ENCODE assay signal across 7 cellular contexts in genomic region chr4:10403633-10404445, GRCh38. TPM values are rescaled to one million over a fixed set of nuclear protein-coding genes. Genes with fewer than 3 reads are reported as not detected.
DNase-seq lines count a peak whose midpoint lies in the region; ATAC-seq and TF ChIP-seq lines count a peak whose summit lies in the region.

No MANE protein-coding gene starts in this region.

- H3K4me3 ChIP-seq in suprapubic skin (no peak overlapping the region), ovary (no peak overlapping the region)

- TF ChIP-seq CTCF in VCaP (conservative IDR thresholded peaks at IDR 0.05) (peak; percentile 71), suprapubic skin (IDR thresholded peaks at IDR 0.05) (peak; percentile 29 to 30), ovary (IDR thresholded peaks at IDR 0.05) (peak in 1 of 3 donors; percentile 16)

- no peak overlapping the region for H3K27ac ChIP-seq in VCaP
- H3K27ac ChIP-seq in suprapubic skin = no peak overlapping the region
- no peak overlapping the region for H3K27ac ChIP-seq in ovary

- H3K9me3 ChIP-seq in suprapubic skin (no peaks in the 10 kb centered on the region), ovary (no peaks in the 10 kb centered on the region)

- peak; percentile 48 for DNase-seq in EL
- DNase-seq in LHCN-M2 (ENCODE audit: low read depth) = peak; percentile 17
- DNase-seq in hepatic stellate cell (ENCODE audit: low spot score) = peak; percentile 36
- DNase-seq in suprapubic skin (ENCODE audit: low spot score in 2 of 2) = no peak
- DNase-seq in ovary = no peak

- H3K27me3 ChIP-seq in suprapubic skin (no peaks in the 10 kb centered on the region), ovary (no peaks in the 10 kb centered on the region)

- no peaks in the 10 kb centered on the region for H3K4me1 ChIP-seq in suprapubic skin
- H3K4me1 ChIP-seq in ovary (ENCODE audit: insufficient read depth) = no peaks in the 10 kb centered on the region

- H3K36me3 ChIP-seq in suprapubic skin = no peaks in the 10 kb centered on the region
- no peaks in the 10 kb centered on the region for H3K36me3 ChIP-seq in ovary

- TF ChIP-seq EP300 in suprapubic skin (IDR thresholded peaks at IDR 0.05) (no peak), ovary (IDR thresholded peaks at IDR 0.05) (no peak)

- 68% methylated on average over 6 of the region's 6 CpGs for WGBS in suprapubic skin
- WGBS in ovary, 3 donors = 69 to 71% (median 70%) methylated on average over 6 of the region's 6 CpGs

- no peak for ATAC-seq in GM21390 (IDR thresholded peaks at IDR 0.05; ENCODE audit: unreplicated experiment)

- intact Hi-C loops in ovary (cut with DNase I) = loop anchor here in 1 of 4 donors (10.0 kb wide), 1 partner anchor 639 kb away; no protein-coding TSS in a partner anchor

- TF ChIP-seq POLR2A in suprapubic skin (IDR thresholded peaks at IDR 0.05) (no peak), ovary (IDR thresholded peaks at IDR 0.05) (no peak)

RNA-seq across cellular contexts. Expression of gene ZNF518B, which starts 53.4 kb away (rescaled TPM):
- total RNA-seq in LHCN-M2 (2014; rRNA removed) (6.1 TPM in 2 replicates), suprapubic skin (10 to 100 TPM; 15.7 to 21.9 (median 20.9) TPM), ovary (10 to 100 TPM; 11.8 to 42.1 (median 31.1) TPM)
- 1.6 TPM for polyA plus RNA-seq in LHCN-M2 (2012)
- 10 to 100 TPM; 10.2 to 15.6 TPM for polyA plus RNA-seq in ovary

Comparison
In these comparisons a context has a peak if more than half of its experiments do, and no peak if none do; other contexts are left out.
1. DNase-seq: peak in EL (single experiment), LHCN-M2 (single experiment) and hepatic stellate cell (single experiment); none in suprapubic skin (0 of 2) and ovary (0 of 5).